13 cellular contexts compared by ENCODE assay signal in the genomic region with DNA sequence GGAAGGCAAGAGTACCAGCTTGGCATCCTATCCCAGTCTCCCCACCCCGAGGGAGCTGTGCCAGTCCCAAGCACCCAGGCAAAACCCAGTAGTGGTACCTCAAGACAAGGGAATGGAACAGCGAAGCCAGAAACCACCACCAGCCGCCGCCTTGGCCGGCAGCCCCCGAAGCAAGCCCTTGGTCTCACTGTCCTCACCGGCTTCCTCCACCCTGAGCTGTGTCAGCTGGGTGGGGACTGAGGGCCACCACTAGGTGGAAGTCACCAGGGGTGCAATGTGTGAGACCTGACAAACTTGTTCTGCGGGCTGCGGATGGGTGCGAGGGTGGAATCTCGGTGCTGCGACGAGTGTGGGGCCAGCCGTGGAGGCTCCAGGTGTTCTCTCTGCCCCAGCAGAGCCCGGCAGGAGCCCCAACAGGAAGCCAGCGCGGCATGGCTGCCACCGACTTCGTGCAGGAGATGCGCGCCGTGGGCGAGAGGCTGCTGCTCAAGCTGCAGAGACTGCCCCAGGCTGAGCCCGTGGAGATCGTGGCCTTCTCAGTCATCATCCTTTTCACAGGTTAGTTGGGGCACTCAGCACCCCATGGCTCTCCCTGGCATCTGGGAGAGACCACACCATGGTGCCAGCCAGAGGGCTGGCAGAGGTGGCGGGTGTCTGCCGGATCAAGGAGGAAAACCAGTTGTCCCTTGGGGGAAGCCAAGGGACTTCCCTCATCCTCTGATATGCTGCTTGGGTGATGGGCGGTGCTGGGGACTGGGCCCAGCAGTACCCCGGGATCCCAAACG.
DNase-seq lines count a peak whose midpoint lies in the region; ATAC-seq and TF ChIP-seq lines count a peak whose summit lies in the region.
"Had no signal": no experiment of that assay in that cellular context is flagged by ENCODE, and none has a peak within 500 bp of the region (broad histone marks: within the 10 kb centered on the region; RNA-seq: fewer than 3 reads in every experiment).

No MANE protein-coding gene starts in this region.

- TF ChIP-seq CTCF in GM12872 (IDR thresholded peaks at IDR 0.05; ENCODE audit: insufficient read depth, low read depth, low read length) = 0 out of 3 replicates have a peak, but pooled peaks have one; percentile 7

- ATAC-seq in HG03097 (IDR thresholded peaks at IDR 0.05; ENCODE audit: low FRiP score, unreplicated experiment) = no peak

- H3K27ac ChIP-seq in substantia nigra (ENCODE audit: low read depth, low read length, poor library complexity, severe bottlenecking) = peak overlapping the region; percentile 33
- H3K27ac ChIP-seq: uterus had no signal

- peak; percentile 83 for DNase-seq in NCI-H510A treated with DMSO at 0.1 percent for 48 hours (lab: John Stamatoyannopoulos, UW)
- DNase-seq in kidney tubule cell (ENCODE audit: low spot score) = peak; percentile 50
- DNase-seq in substantia nigra (lab: John Stamatoyannopoulos, UW) = no peak
- DNase-seq in NCI-H1092 (lab: John Stamatoyannopoulos, UW) = no peak
- no peak for DNase-seq in NCI-H2107 treated with DMSO at 0.1 percent for 48 hours (lab: John Stamatoyannopoulos, UW; ENCODE audit: unreplicated experiment)
- DNase-seq in hepatic stellate cell (ENCODE audit: low spot score) = no peak
- DNase-seq: activated CD4-positive, alpha-beta T cell treated with anti-CD3 and anti-CD28 coated beads, Interleukin-2, amount 10 ng/mL, durations not matched to agents 24 days and 14 days; activated T-cell treated with anti-CD3 and anti-CD28 coated beads, Interleukin-2, amount 50 U/mL, for 48 hours; BE2C; NCI-H1105; uterus had no signal

Comparison
In these comparisons a context has a peak if more than half of its experiments do, and no peak if none do; other contexts are left out.
1. DNase-seq: peak in NCI-H510A treated with DMSO at 0.1 percent for 48 hours (single experiment) and kidney tubule cell (single experiment); none in substantia nigra (0 of 49), NCI-H1092 (single experiment), NCI-H2107 treated with DMSO at 0.1 percent for 48 hours (single experiment) and hepatic stellate cell (single experiment).